23 cellular contexts compared by ENCODE assay signal in the genomic region with DNA sequence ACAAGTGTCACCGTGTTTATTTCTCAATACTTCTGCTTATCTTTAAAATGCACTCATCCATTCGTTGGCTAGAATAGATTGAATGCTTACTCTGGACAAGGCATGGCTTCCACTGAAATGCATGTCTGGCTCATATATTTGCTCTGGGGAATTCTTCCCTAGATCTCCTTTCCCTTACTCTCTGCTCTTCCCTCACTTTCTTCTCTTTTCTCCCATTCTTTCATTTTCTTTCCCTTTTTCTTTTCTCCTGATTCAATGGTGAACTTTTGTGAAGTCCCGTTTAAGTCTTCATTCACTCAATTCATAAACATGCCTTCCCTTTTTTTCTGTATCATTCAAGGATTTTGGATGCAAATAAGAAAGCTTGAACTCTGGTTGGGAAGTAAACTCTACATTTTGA.
"Had no signal": no experiment of that assay in that cellular context is flagged by ENCODE, and none has a peak within 500 bp of the region (broad histone marks: within the 10 kb centered on the region; RNA-seq: fewer than 3 reads in every experiment).

No MANE protein-coding gene starts in this region.

- H3K4me1 ChIP-seq: colonic mucosa, esophagus squamous epithelium, gastrocnemius medialis, heart right ventricle, left lung, lower lobe of right lung had no signal

- H3K4me3 ChIP-seq: colonic mucosa, esophagus squamous epithelium, gastrocnemius medialis, heart right ventricle, left lung, lower lobe of right lung had no signal

- FAIRE-seq: endometrium, islet of Langerhans, keratinocyte had no signal

- H3K27ac ChIP-seq: colonic mucosa, epithelial cell of prostate, esophagus squamous epithelium, gastrocnemius medialis, heart right ventricle, left lung, lower lobe of right lung had no signal

- H3K9me3 ChIP-seq: colonic mucosa, gastrocnemius medialis, heart right ventricle, left lung, lower lobe of right lung had no signal

- ATAC-seq: effector memory CD8-positive, alpha-beta T cell; esophagus mucosa; gastrocnemius medialis; heart right ventricle; left cardiac atrium; left lung; left ventricle myocardium superior; lower lobe of right lung had no signal

- H3K36me3 ChIP-seq: colonic mucosa, esophagus squamous epithelium, gastrocnemius medialis, heart right ventricle, left lung, lower lobe of right lung had no signal

- H3K27me3 ChIP-seq: colonic mucosa, gastrocnemius medialis, left lung had no signal

- DNase-seq: colonic mucosa; cortex of kidney; effector CD8-positive, alpha-beta T cell; effector memory CD8-positive, alpha-beta T cell; endodermal cell; erythroblast; esophagus squamous epithelium; foreskin fibroblast; foreskin melanocyte; gastrocnemius medialis; heart right ventricle; hippocampal formation; left cardiac atrium; left lung; left ventricle myocardium superior; lower lobe of right lung; mesenchymal stem cell; midbrain had no signal
